19 cellular contexts compared by ENCODE assay signal in genomic region chr12:111076611-111077451, GRCh38. TPM values are rescaled to one million over a fixed set of nuclear protein-coding genes. Genes with fewer than 3 reads are reported as not detected.
"Had no signal": no experiment of that assay in that cellular context is flagged by ENCODE, and none has a peak within 500 bp of the region (broad histone marks: within the 10 kb centered on the region; RNA-seq: fewer than 3 reads in every experiment).

No MANE protein-coding gene starts in this region.

- H3K4me3 ChIP-seq: ascending aorta, heart left ventricle, right atrium auricular region had no signal

- H3K4me1 ChIP-seq: ascending aorta, heart left ventricle, right atrium auricular region had no signal

- H3K27ac ChIP-seq: ascending aorta, heart left ventricle, right atrium auricular region had no signal

- H3K9me3 Mint-ChIP-seq: activated B cell treated with CpG ODN at 0.5 μM for 24 hours; activated CD4-positive, alpha-beta T cell treated with anti-CD3 and anti-CD28 coated beads, Interleukin-2, amount 10 ng/mL, durations not matched to agents 7 days and 5 days; activated T-cell treated with anti-CD3 and anti-CD28 coated beads, Interleukin-2, amount 50 U/mL, for 4 hours; stimulated activated naive CD8-positive, alpha-beta T cell treated with anti-CD3 and anti-CD28 coated beads, Interleukin-15, Interleukin-2, amounts not matched to agents 100 ng/mL and 50 ng/mL, for 24 hours; T-cell had no signal

- H3K4me1 Mint-ChIP-seq: activated B cell treated with CpG ODN at 0.5 μM for 24 hours, immature natural killer cell had no signal

- H3K36me3 ChIP-seq: ascending aorta, heart left ventricle, right atrium auricular region had no signal

- H3K36me3 Mint-ChIP-seq: immature natural killer cell; naive thymus-derived CD4-positive, alpha-beta T cell had no signal

- ATAC-seq: activated T-cell treated with anti-CD3 and anti-CD28 coated beads, Interleukin-2, amount 50 U/mL, for 4 hours; heart left ventricle; naive thymus-derived CD4-positive, alpha-beta T cell; T-cell had no signal

- H3K4me3 Mint-ChIP-seq: activated B cell treated with CpG ODN at 0.5 μM for 24 hours; activated CD4-positive, alpha-beta T cell treated with anti-CD3 and anti-CD28 coated beads, Interleukin-2, amount 10 ng/mL, durations not matched to agents 7 days and 5 days; activated T-cell treated with anti-CD3 and anti-CD28 coated beads, Interleukin-2, amount 50 U/mL, for 4 hours; immature natural killer cell; naive thymus-derived CD4-positive, alpha-beta T cell; stimulated activated naive CD8-positive, alpha-beta T cell treated with anti-CD3 and anti-CD28 coated beads, Interleukin-15, Interleukin-2, amounts not matched to agents 100 ng/mL and 50 ng/mL, for 24 hours; T-cell had no signal

- H3K27ac Mint-ChIP-seq: activated B cell treated with CpG ODN at 0.5 μM for 24 hours; activated CD4-positive, alpha-beta T cell treated with anti-CD3 and anti-CD28 coated beads, Interleukin-2, amount 10 ng/mL, durations not matched to agents 7 days and 5 days; immature natural killer cell; stimulated activated naive CD8-positive, alpha-beta T cell treated with anti-CD3 and anti-CD28 coated beads, Interleukin-15, Interleukin-2, amounts not matched to agents 100 ng/mL and 50 ng/mL, for 24 hours; T-cell had no signal

- H3K27me3 ChIP-seq: ascending aorta, right atrium auricular region had no signal

- DNase-seq: activated B cell treated with CpG ODN at 0.5 μM for 24 hours; activated CD4-positive, alpha-beta T cell treated with anti-CD3 and anti-CD28 coated beads, Interleukin-2, amount 10 ng/mL, durations not matched to agents 7 days and 5 days; activated CD8-positive, alpha-beta memory T cell treated with anti-CD3 and anti-CD28 coated beads, Interleukin-2, amount 50 U/mL, for 4 hours; activated effector memory CD4-positive, alpha-beta T cell treated with anti-CD3 and anti-CD28 coated beads, Interleukin-2, amount 50 U/mL, for 16 hours; activated naive CD4-positive, alpha-beta T cell treated with anti-CD3 and anti-CD28 coated beads, Interleukin-2, amount 50 U/mL, for 16 hours; activated T-cell treated with anti-CD3 and anti-CD28 coated beads, Interleukin-2, amount 50 U/mL, for 4 hours; cerebellar nuclear complex; cortex of kidney; erythroblast; immature natural killer cell; kidney glomerular epithelial cell; mesenchymal stem cell; T-cell; trophoblast cell had no signal

RNA-seq across cellular contexts. Expression of gene CUX2, which starts 42.9 kb away (rescaled TPM):
- total RNA-seq: activated B cell treated with CpG ODN at 0.5 μM for 24 hours; activated T-cell treated with anti-CD3 and anti-CD28 coated beads, Interleukin-2, amount 50 U/mL, for 4 hours; ascending aorta; right atrium auricular region had no signal
- polyA plus RNA-seq: heart left ventricle, immature natural killer cell had no signal
